ENCODE assay signal across 8 cellular contexts in the genomic region with DNA sequence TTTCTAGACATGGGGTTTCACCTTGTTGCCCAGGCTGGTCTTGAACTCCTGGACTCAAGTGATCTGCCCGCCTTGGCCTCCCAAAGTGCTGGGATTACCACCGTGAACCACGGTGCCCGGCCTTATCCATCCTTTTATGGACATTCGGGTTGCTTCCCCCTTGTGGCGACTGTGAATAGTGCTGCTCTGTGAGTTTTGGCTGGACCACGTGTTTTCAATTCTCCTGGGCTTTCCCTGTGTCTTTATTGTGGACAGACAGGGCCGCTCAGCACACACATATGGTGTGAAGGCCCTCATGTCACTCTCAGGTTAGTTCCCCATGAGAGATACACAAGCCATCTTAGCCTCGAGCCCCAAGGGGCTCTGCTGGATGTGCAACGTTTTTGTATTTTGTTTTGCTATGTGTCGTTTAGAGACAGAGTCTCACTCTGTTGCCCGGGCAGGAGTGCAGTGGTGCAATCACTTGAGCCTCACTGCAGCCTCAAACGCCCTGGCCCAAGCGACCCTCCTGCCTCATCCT. TPM values are rescaled to one million over a fixed set of nuclear protein-coding genes. Genes with fewer than 3 reads are reported as not detected.
DNase-seq lines count a peak whose midpoint lies in the region; ATAC-seq and TF ChIP-seq lines count a peak whose summit lies in the region.

No MANE protein-coding gene starts in this region.

- no peaks in the 10 kb centered on the region for H3K27me3 Mint-ChIP-seq in T-helper 2 cell treated with Interferon-gamma antibody and Interleukin-4, amounts not matched to agents 5 μg/mL and 100 μg/mL, for 36 hours (ENCODE audit: low read depth)

- H3K27me3 ChIP-seq in DOHH2 (ENCODE audit: control insufficient read depth, low read length), result no peaks in the 10 kb centered on the region
- no peaks in the 10 kb centered on the region for H3K27me3 ChIP-seq in hepatocyte

- 30% methylated on average over 14 of the region's 14 CpGs for WGBS in hepatocyte (ENCODE audit: low lambda C conversion rate, missing lambda C conversion rate)

- TF ChIP-seq CTCF in DOHH2 (IDR thresholded peaks at IDR 0.05; ENCODE audit: low read depth, low read length, poor library complexity, severe bottlenecking) (peak; percentile 84), hepatocyte (IDR thresholded peaks at IDR 0.05; ENCODE audit: poor library complexity) (peak; percentile 72)

- DNase-seq in HCEC 1CT (peak; percentile 75), NCI-H1694 treated with DMSO at 0.1 percent for 48 hours (lab: John Stamatoyannopoulos, UW) (peak; percentile 78), anterior cingulate cortex (lab: John Stamatoyannopoulos, UW) (peak in 50 of 58 donors; percentile 7 to 81 (median 46)), hepatocyte (ENCODE audit: low spot score) (peak; percentile 85), skeletal muscle cell (ENCODE audit: low read depth) (peak; percentile 55)
- DNase-seq in T-helper 2 cell treated with Interferon-gamma antibody and Interleukin-4, amounts not matched to agents 5 μg/mL and 100 μg/mL, for 36 hours (ENCODE audit: low spot score), result peak; percentile 70

- H3K4me1 ChIP-seq in DOHH2 (ENCODE audit: control insufficient read depth, low read length), result peaks cover 28% of the 10 kb centered on the region
- H3K4me1 ChIP-seq in hepatocyte (ENCODE audit: insufficient read depth), result no peaks in the 10 kb centered on the region

- H3K4me3 ChIP-seq in DOHH2 (ENCODE audit: low read length) (peak overlapping the region; percentile 17), hepatocyte (no peak overlapping the region), skeletal muscle cell (ENCODE audit: low read depth, low read length) (no peak overlapping the region)

- H3K9me3 ChIP-seq in DOHH2 (ENCODE audit: control insufficient read depth, insufficient read depth, low read length) (no peaks in the 10 kb centered on the region), hepatocyte (ENCODE audit: low read depth) (no peaks in the 10 kb centered on the region)

- peak overlapping the region; percentile 32 for H3K4me3 Mint-ChIP-seq in T-helper 2 cell treated with Interferon-gamma antibody and Interleukin-4, amounts not matched to agents 5 μg/mL and 100 μg/mL, for 36 hours

- peaks cover 8% of the 10 kb centered on the region; the same call in 1 of the 2 replicates for H3K36me3 ChIP-seq in DOHH2 (ENCODE audit: control insufficient read depth, low read length)
- no peaks in the 10 kb centered on the region for H3K36me3 ChIP-seq in hepatocyte (replicated peaks; ENCODE audit: insufficient read depth, low read depth)

- peaks cover 7% of the 10 kb centered on the region for H3K36me3 Mint-ChIP-seq in T-helper 2 cell treated with Interferon-gamma antibody and Interleukin-4, amounts not matched to agents 5 μg/mL and 100 μg/mL, for 36 hours (ENCODE audit: low read depth)

- H3K4me2 ChIP-seq in DOHH2 (ENCODE audit: low read length) (peak overlapping the region; percentile 42), hepatocyte (no peak overlapping the region)

- ATAC-seq in HG03025 (IDR thresholded peaks at IDR 0.05; ENCODE audit: low FRiP score, unreplicated experiment), result no peak

- H3K4me1 Mint-ChIP-seq in T-helper 2 cell treated with Interferon-gamma antibody and Interleukin-4, amounts not matched to agents 5 μg/mL and 100 μg/mL, for 36 hours (ENCODE audit: low read depth), result peaks cover 20% of the 10 kb centered on the region

- no peaks in the 10 kb centered on the region for H3K9me3 Mint-ChIP-seq in T-helper 2 cell treated with Interferon-gamma antibody and Interleukin-4, amounts not matched to agents 5 μg/mL and 100 μg/mL, for 36 hours

- H4K20me1 ChIP-seq in DOHH2 (ENCODE audit: control insufficient read depth, insufficient read depth, low read depth, low read length), result no peaks in the 10 kb centered on the region
- no peaks in the 10 kb centered on the region for H4K20me1 ChIP-seq in hepatocyte (ENCODE audit: insufficient read depth, poor library complexity, severe bottlenecking)

- no peak overlapping the region for H2AFZ ChIP-seq in hepatocyte

- H3K79me2 ChIP-seq in DOHH2 (ENCODE audit: control insufficient read depth, low read length) (no peaks in the 10 kb centered on the region), hepatocyte (no peaks in the 10 kb centered on the region)

- H3K9me2 ChIP-seq in DOHH2 (replicated peaks; ENCODE audit: control insufficient read depth, low read length) (no peaks in the 10 kb centered on the region), hepatocyte (replicated peaks; ENCODE audit: insufficient read depth) (no peaks in the 10 kb centered on the region)

- no peak overlapping the region for H3K27ac ChIP-seq in DOHH2 (ENCODE audit: low read depth, low read length)
- H3K27ac ChIP-seq in hepatocyte, result no peak overlapping the region

- peaks cover 13% of the 10 kb centered on the region for H3F3A ChIP-seq in DOHH2 (ENCODE audit: control insufficient read depth, insufficient read depth)

- peak overlapping the region; percentile 36 for H3K27ac Mint-ChIP-seq in T-helper 2 cell treated with Interferon-gamma antibody and Interleukin-4, amounts not matched to agents 5 μg/mL and 100 μg/mL, for 36 hours

RNA-seq across cellular contexts. Expression of a gene that starts 40.5 kb away (rescaled TPM):
- total RNA-seq in hepatocyte, result 21.2 and 31.8 TPM in 2 replicates
- polyA plus RNA-seq in hepatocyte, result 25.3 and 29.0 TPM in 2 replicates

RNA-seq across cellular contexts. Expression of a gene that starts 40.8 kb away (rescaled TPM):
- total RNA-seq in hepatocyte, result 13.1 and 25.8 TPM in 2 replicates
- polyA plus RNA-seq in hepatocyte, result 43.7 and 57.4 TPM in 2 replicates

RNA-seq across cellular contexts. Expression of a gene that starts 44.3 kb away (rescaled TPM):
- 28.0 and 35.7 TPM in 2 replicates for total RNA-seq in hepatocyte
- 31.4 and 35.3 TPM in 2 replicates for polyA plus RNA-seq in hepatocyte
